ENCODE assay signal across 19 cellular contexts in the genomic region with DNA sequence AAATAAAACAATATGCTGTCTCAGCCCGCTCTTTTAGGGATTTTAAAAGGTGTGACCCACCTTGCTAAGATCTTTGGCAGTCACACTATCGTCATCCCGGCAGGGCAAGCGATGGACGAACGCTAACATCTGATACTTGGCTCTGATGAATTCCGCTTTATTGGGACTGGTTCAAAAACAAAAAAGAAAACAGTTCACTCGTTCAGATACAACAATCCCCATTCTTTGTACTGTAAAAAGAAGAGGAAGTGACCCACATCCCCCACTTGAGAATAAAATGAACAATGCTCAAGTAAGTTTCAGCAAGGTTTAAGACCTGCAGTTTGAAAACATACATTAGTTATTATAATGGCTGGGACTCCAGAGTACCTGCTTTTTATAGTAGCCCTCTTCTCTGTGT. TPM values are rescaled to one million over a fixed set of nuclear protein-coding genes. Genes with fewer than 3 reads are reported as not detected.
DNase-seq lines count a peak whose midpoint lies in the region; ATAC-seq and TF ChIP-seq lines count a peak whose summit lies in the region.
"Had no signal": no experiment of that assay in that cellular context is flagged by ENCODE, and none has a peak within 500 bp of the region (broad histone marks: within the 10 kb centered on the region; RNA-seq: fewer than 3 reads in every experiment).

No MANE protein-coding gene starts in this region.

- 81 to 90% methylated on average over 8 of the region's 8 CpGs for WGBS in sigmoid colon, 2 donors
- WGBS in upper lobe of left lung, 2 donors, result 73 to 88% methylated on average over 8 of the region's 8 CpGs

- peak overlapping the region; percentile 82 for H3K27ac Mint-ChIP-seq in activated naive CD4-positive, alpha-beta T cell treated with anti-CD3 and anti-CD28 coated beads, Interleukin-2, amount 50 U/mL, for 24 hours
- peak overlapping the region; percentile 47 for H3K27ac Mint-ChIP-seq in T-helper 17 cell
- H3K27ac Mint-ChIP-seq in effector memory CD8-positive, alpha-beta T cell, result peak overlapping the region; percentile 10 to 62
- H3K27ac Mint-ChIP-seq: progenitor cell of endocrine pancreas; stimulated activated memory B cell treated with anti-CD40 and anti-IgM and Interleukin-4, amounts not matched to agents 10 μg/mL and 1 μg/mL and 100 μg/mL, for 72 hours had no signal

- H3K4me3 Mint-ChIP-seq in activated naive CD4-positive, alpha-beta T cell treated with anti-CD3 and anti-CD28 coated beads, Interleukin-2, amount 50 U/mL, for 24 hours, result no peak overlapping the region
- no peak overlapping the region for H3K4me3 Mint-ChIP-seq in T-helper 17 cell
- H3K4me3 Mint-ChIP-seq in effector memory CD8-positive, alpha-beta T cell, result no peak overlapping the region
- H3K4me3 Mint-ChIP-seq: brain; CD14-positive monocyte; stimulated activated memory B cell treated with anti-CD40 and anti-IgM and Interleukin-4, amounts not matched to agents 10 μg/mL and 1 μg/mL and 100 μg/mL, for 72 hours had no signal

- no peak for TF ChIP-seq POLR2A in sigmoid colon (IDR thresholded peaks at IDR 0.05)
- TF ChIP-seq POLR2A in upper lobe of left lung (IDR thresholded peaks at IDR 0.05), result no peak

- H3K9me3 ChIP-seq in T-helper 17 cell (ENCODE audit: control insufficient read depth, low read length, poor library complexity, severe bottlenecking) (no peaks in the 10 kb centered on the region), sigmoid colon (no peaks in the 10 kb centered on the region), upper lobe of left lung (no peaks in the 10 kb centered on the region)

- H3K4me1 Mint-ChIP-seq in activated naive CD4-positive, alpha-beta T cell treated with anti-CD3 and anti-CD28 coated beads, Interleukin-2, amount 50 U/mL, for 24 hours, result peaks cover 54% of the 10 kb centered on the region
- H3K4me1 Mint-ChIP-seq in T-helper 17 cell, result peaks cover 10% of the 10 kb centered on the region
- peaks cover 7 to 39% of the 10 kb centered on the region in 2 donors for H3K4me1 Mint-ChIP-seq in effector memory CD8-positive, alpha-beta T cell (ENCODE audit: low read depth in 2 of 2)

- H3K27me3 ChIP-seq in sigmoid colon (no peaks in the 10 kb centered on the region), upper lobe of left lung (no peaks in the 10 kb centered on the region)

- H3K36me3 ChIP-seq in sigmoid colon, result peaks cover 10 to 77% (median 38%) of the 10 kb centered on the region in 4 donors
- H3K36me3 ChIP-seq in upper lobe of left lung, result peaks cover 30 to 74% (median 50%) of the 10 kb centered on the region in 4 donors

- intact Hi-C loops in sigmoid colon (cut with DNase I), result no loop called here

- H3K4me3 ChIP-seq in sigmoid colon (no peak overlapping the region), upper lobe of left lung (no peak overlapping the region)

- H3K36me3 Mint-ChIP-seq in activated naive CD4-positive, alpha-beta T cell treated with anti-CD3 and anti-CD28 coated beads, Interleukin-2, amount 50 U/mL, for 24 hours, result peaks cover 20% of the 10 kb centered on the region
- H3K36me3 Mint-ChIP-seq in T-helper 17 cell (ENCODE audit: low read depth), result peaks cover 8% of the 10 kb centered on the region
- peaks cover 73% of the 10 kb centered on the region for H3K36me3 Mint-ChIP-seq in effector memory CD8-positive, alpha-beta T cell (ENCODE audit: insufficient read depth)

- no peak for DNase-seq in activated naive CD4-positive, alpha-beta T cell (lab: John Stamatoyannopoulos, UW)
- DNase-seq in T-helper 17 cell, result no peak
- no peak for DNase-seq in effector memory CD8-positive, alpha-beta T cell
- DNase-seq in sigmoid colon, result no peak
- DNase-seq in upper lobe of left lung, result no peak
- DNase-seq in hippocampal formation (lab: John Stamatoyannopoulos, UW), result no peak
- no peak for DNase-seq in omental fat pad (ENCODE audit: low spot score)
- DNase-seq: activated CD4-positive, alpha-beta T cell treated with anti-CD3 and anti-CD28 coated beads, Interleukin-2, amount 50 U/mL, for 1 hour; activated T-cell treated with anti-CD3 and anti-CD28 coated beads for 4 hours; midbrain; NCI-H2081 treated with DMSO at 0.1 percent for 48 hours; SHP77 treated with DMSO at 0.1 percent for 48 hours; small intestine; stimulated activated CD4-positive, alpha-beta T cell treated with anti-CD3 and anti-CD28 coated beads, Interleukin-2, amount 100 ng/mL, for 24 hours had no signal

- TF ChIP-seq CTCF in sigmoid colon (IDR thresholded peaks at IDR 0.05), result no peak
- no peak for TF ChIP-seq CTCF in upper lobe of left lung (IDR thresholded peaks at IDR 0.05)
- no peak for TF ChIP-seq CTCF in omental fat pad (IDR thresholded peaks at IDR 0.05)

- no peak for TF ChIP-seq EP300 in sigmoid colon (IDR thresholded peaks at IDR 0.05)
- TF ChIP-seq EP300 in upper lobe of left lung (IDR thresholded peaks at IDR 0.05), result no peak

- no peaks in the 10 kb centered on the region for H3K9me3 Mint-ChIP-seq in activated naive CD4-positive, alpha-beta T cell treated with anti-CD3 and anti-CD28 coated beads, Interleukin-2, amount 50 U/mL, for 24 hours
- no peaks in the 10 kb centered on the region for H3K9me3 Mint-ChIP-seq in effector memory CD8-positive, alpha-beta T cell
- H3K9me3 Mint-ChIP-seq: brain; CD14-positive monocyte; stimulated activated memory B cell treated with anti-CD40 and anti-IgM and Interleukin-4, amounts not matched to agents 10 μg/mL and 1 μg/mL and 100 μg/mL, for 72 hours had no signal

- H3K27me3 Mint-ChIP-seq in activated naive CD4-positive, alpha-beta T cell treated with anti-CD3 and anti-CD28 coated beads, Interleukin-2, amount 50 U/mL, for 24 hours, result no peaks in the 10 kb centered on the region
- H3K27me3 Mint-ChIP-seq in T-helper 17 cell, result no peaks in the 10 kb centered on the region
- no peaks in the 10 kb centered on the region for H3K27me3 Mint-ChIP-seq in effector memory CD8-positive, alpha-beta T cell
- H3K27me3 Mint-ChIP-seq: brain; progenitor cell of endocrine pancreas; stimulated activated memory B cell treated with anti-CD40 and anti-IgM and Interleukin-4, amounts not matched to agents 10 μg/mL and 1 μg/mL and 100 μg/mL, for 72 hours had no signal

- ATAC-seq in T-helper 17 cell (no peak), upper lobe of left lung (ENCODE audit: low FRiP score in 2 of 2) (no peak), omental fat pad (ENCODE audit: low FRiP score) (no peak)
- ATAC-seq in effector memory CD8-positive, alpha-beta T cell (replicated peaks), result no peak
- ATAC-seq: stimulated activated memory B cell treated with anti-CD40 and anti-IgM and Interleukin-4, amounts not matched to agents 10 μg/mL and 1 μg/mL and 100 μg/mL, for 72 hours had no signal

- peak overlapping the region in 3 of 4 donors; percentile 7 to 39 (median 30) for H3K27ac ChIP-seq in sigmoid colon
- no peak overlapping the region for H3K27ac ChIP-seq in upper lobe of left lung

- H3K4me1 ChIP-seq in sigmoid colon (peaks cover 0 to 23% (median 17%) of the 10 kb centered on the region in 4 donors), upper lobe of left lung (peaks cover 5 to 22% (median 6%) of the 10 kb centered on the region in 4 donors)

RNA-seq across cellular contexts. Expression of a gene that starts 7.3 kb away (rescaled TPM):
- total RNA-seq in T-helper 17 cell (10 to 100 TPM; 84.9 to 95.9 TPM), sigmoid colon (10 to 100 TPM; 26.7 to 54.6 (median 35.1) TPM), upper lobe of left lung (10 to 100 TPM; 45.1 to 89.1 (median 55.3) TPM), omental fat pad (10 to 100 TPM; 28.7 to 77.2 (median 47.0) TPM)
- polyA plus RNA-seq in sigmoid colon, result 10 to 100 TPM in 1 of 3 donors, 1 to 10 TPM in 2; 6.0 to 25.2 (median 7.9) TPM

RNA-seq across cellular contexts. Expression of a gene that starts 10.3 kb away (rescaled TPM):
- total RNA-seq in T-helper 17 cell (10 to 100 TPM; 78.8 to 87.5 TPM), sigmoid colon (10 to 100 TPM; 72.4 to 85.3 (median 76.0) TPM), upper lobe of left lung (100 to 1,000 TPM in 2 of 6 donors, 10 to 100 TPM in 4; 58.9 to 166 (median 74.6) TPM), omental fat pad (10 to 100 TPM; 33.6 to 93.3 (median 43.2) TPM)
- polyA plus RNA-seq in sigmoid colon, result 10 to 100 TPM; 21.6 to 37.5 (median 31.3) TPM

RNA-seq across cellular contexts. Expression of a gene that starts 59.4 kb away (rescaled TPM):
- total RNA-seq in T-helper 17 cell (10 to 100 TPM; 12.7 to 20.2 TPM), sigmoid colon (10 to 100 TPM in 3 of 4 donors, 1 to 10 TPM in 1; 9.6 to 20.1 (median 17.0) TPM), upper lobe of left lung (10 to 100 TPM in 5 of 6 donors, 1 to 10 TPM in 1; 8.4 to 30.5 (median 19.6) TPM), omental fat pad (10 to 100 TPM in 3 of 4 donors, 1 to 10 TPM in 1; 7.4 to 17.0 (median 11.9) TPM)
- 10 to 100 TPM in 1 of 3 donors, 1 to 10 TPM in 2; 3.0 to 11.3 (median 8.4) TPM for polyA plus RNA-seq in sigmoid colon

Comparison
In these comparisons a context has a peak if more than half of its experiments do, and no peak if none do; other contexts are left out.
1. H3K27ac ChIP-seq: peak in sigmoid colon (3 of 4); none in upper lobe of left lung (0 of 4).
2. Peak in every context shown above with its lines, with median percentiles within 50 percentile points of each other: H3K27ac Mint-ChIP-seq.